11 cellular contexts compared by ENCODE assay signal in genomic region chr9:4936277-4936676, GRCh38. TPM values are rescaled to one million over a fixed set of nuclear protein-coding genes. Genes with fewer than 3 reads are reported as not detected.
DNase-seq lines count a peak whose midpoint lies in the region; ATAC-seq and TF ChIP-seq lines count a peak whose summit lies in the region.
"Had no signal": no experiment of that assay in that cellular context is flagged by ENCODE, and none has a peak within 500 bp of the region (broad histone marks: within the 10 kb centered on the region; RNA-seq: fewer than 3 reads in every experiment).

No MANE protein-coding gene starts in this region.

- ATAC-seq in activated CD8-positive, alpha-beta T cell treated with anti-CD3 and anti-CD28 coated beads, Interleukin-2, amount 10 ng/mL, durations not matched to agents 7 days and 5 days: peak; percentile 24
- ATAC-seq in natural killer cell: peak in 2 of 3 donors; percentile 30 to 55
- ATAC-seq in SK-N-SH treated with all-trans-retinoic acid at 6 μM for 48 hours: no peak

- no peaks in the 10 kb centered on the region for H3K27me3 Mint-ChIP-seq in activated CD8-positive, alpha-beta T cell treated with anti-CD3 and anti-CD28 coated beads, Interleukin-2, amount 10 ng/mL, durations not matched to agents 7 days and 5 days (ENCODE audit: low read depth)
- H3K27me3 Mint-ChIP-seq in natural killer cell (ENCODE audit: low read depth in 2 of 2): no peaks in the 10 kb centered on the region

- no peaks in the 10 kb centered on the region for H3K9me3 Mint-ChIP-seq in activated CD8-positive, alpha-beta T cell treated with anti-CD3 and anti-CD28 coated beads, Interleukin-2, amount 10 ng/mL, durations not matched to agents 7 days and 5 days (ENCODE audit: insufficient read depth)
- no peaks in the 10 kb centered on the region for H3K9me3 Mint-ChIP-seq in natural killer cell
- H3K9me3 Mint-ChIP-seq: endodermal cell had no signal

- H3K4me3 Mint-ChIP-seq in activated CD8-positive, alpha-beta T cell treated with anti-CD3 and anti-CD28 coated beads, Interleukin-2, amount 10 ng/mL, durations not matched to agents 7 days and 5 days: peak overlapping the region; percentile 59
- H3K4me3 Mint-ChIP-seq in natural killer cell: peak overlapping the region; percentile 71
- H3K4me3 Mint-ChIP-seq: endodermal cell had no signal

- peaks cover 67% of the 10 kb centered on the region for H3K4me1 Mint-ChIP-seq in activated CD8-positive, alpha-beta T cell treated with anti-CD3 and anti-CD28 coated beads, Interleukin-2, amount 10 ng/mL, durations not matched to agents 7 days and 5 days (ENCODE audit: low read depth)
- peaks cover 43% of the 10 kb centered on the region in 2 donors for H3K4me1 Mint-ChIP-seq in natural killer cell

- CTCF ChIA-PET in activated CD8-positive, alpha-beta T cell treated with anti-CD3 and anti-CD28 coated beads, Interleukin-2, amount 10 ng/mL, durations not matched to agents 7 days and 5 days (lab: Charles Lee): interaction anchor here (0.8 to 2.9 kb wide), 5 partner anchors 9 to 177 kb away, joined by 3 to 19 read pairs (median 5); no protein-coding TSS in a partner anchor

- TF ChIP-seq CTCF in GM13977 (IDR thresholded peaks at IDR 0.05; ENCODE audit: extremely low read depth, insufficient read depth, missing control alignments) (no peak), natural killer cell (IDR thresholded peaks at IDR 0.05) (no peak)

- peaks cover 6% of the 10 kb centered on the region for H3K36me3 Mint-ChIP-seq in activated CD8-positive, alpha-beta T cell treated with anti-CD3 and anti-CD28 coated beads, Interleukin-2, amount 10 ng/mL, durations not matched to agents 7 days and 5 days (ENCODE audit: low read depth)
- no peaks in the 10 kb centered on the region for H3K36me3 Mint-ChIP-seq in natural killer cell

- DNase-seq in CD1c-positive myeloid dendritic cell (ENCODE audit: extremely low spot score) (peak; percentile 30), GM13977 (ENCODE audit: low spot score) (peak; percentile 30), natural killer cell (no peak), AG08395 (ENCODE audit: low spot score) (no peak), NK-92 (lab: John Stamatoyannopoulos, UW; ENCODE audit: unreplicated experiment) (no peak)
- peak; percentile 35 for DNase-seq in activated CD8-positive, alpha-beta T cell treated with anti-CD3 and anti-CD28 coated beads, Interleukin-2, amount 10 ng/mL, durations not matched to agents 7 days and 5 days
- DNase-seq: activated CD4-positive, alpha-beta T cell treated with anti-CD3 and anti-CD28 coated beads, Interleukin-2, amount 50 U/mL, for 4 hours; endodermal cell; mesendoderm; NCI-H526 had no signal

- peak overlapping the region; percentile 88 for H3K27ac Mint-ChIP-seq in activated CD8-positive, alpha-beta T cell treated with anti-CD3 and anti-CD28 coated beads, Interleukin-2, amount 10 ng/mL, durations not matched to agents 7 days and 5 days
- peak overlapping the region; percentile 71 to 76 for H3K27ac Mint-ChIP-seq in natural killer cell
- H3K27ac Mint-ChIP-seq: endodermal cell had no signal

- POLR2A ChIA-PET in activated CD8-positive, alpha-beta T cell treated with anti-CD3 and anti-CD28 coated beads, Interleukin-2, amount 10 ng/mL, durations not matched to agents 7 days and 5 days (lab: Charles Lee): interaction anchor here (0.6 to 6.6 kb wide), 4 partner anchors 12 to 49 kb away, joined by 3 to 58 read pairs (median 8); partner anchors contain the start of gene JAK2

- intact Hi-C loops in natural killer cell (cut with micrococcal nuclease): no loop called here

- in situ Hi-C loops in GM13977 (cut with MboI; ENCODE audit: low pct_unique_long_range_greater_than_20kb, low sequenced_read_pairs, unreplicated experiment): loop anchor here (10.0 kb wide), 1 partner anchor 49 kb away; the partner anchor contains the start of gene JAK2

TF ChIP-seq in SK-N-SH treated with all-trans-retinoic acid at 6 μM for 48 hours, 23 proteins besides CTCF, POLR2A, EP300 and RAD21:
- no peak for TF ChIP-seq SNAI2 (CRISPR knock-in tag; IDR thresholded peaks at IDR 0.05)
- no peak for TF ChIP-seq PATZ1 (CRISPR knock-in tag; IDR thresholded peaks at IDR 0.05; ENCODE audit: borderline replicate concordance)
- no peak for TF ChIP-seq ZFP3 (CRISPR knock-in tag; IDR thresholded peaks at IDR 0.05)
- TF ChIP-seq TOX (CRISPR knock-in tag; IDR thresholded peaks at IDR 0.05; ENCODE audit: borderline replicate concordance): no peak
- no peak for TF ChIP-seq PPARA (CRISPR knock-in tag; IDR thresholded peaks at IDR 0.05; ENCODE audit: borderline replicate concordance)
- no peak for TF ChIP-seq OSR1 (CRISPR knock-in tag; IDR thresholded peaks at IDR 0.05)
- TF ChIP-seq ZNF8 (CRISPR knock-in tag; IDR thresholded peaks at IDR 0.05): no peak
- TF ChIP-seq, protein P1, sequence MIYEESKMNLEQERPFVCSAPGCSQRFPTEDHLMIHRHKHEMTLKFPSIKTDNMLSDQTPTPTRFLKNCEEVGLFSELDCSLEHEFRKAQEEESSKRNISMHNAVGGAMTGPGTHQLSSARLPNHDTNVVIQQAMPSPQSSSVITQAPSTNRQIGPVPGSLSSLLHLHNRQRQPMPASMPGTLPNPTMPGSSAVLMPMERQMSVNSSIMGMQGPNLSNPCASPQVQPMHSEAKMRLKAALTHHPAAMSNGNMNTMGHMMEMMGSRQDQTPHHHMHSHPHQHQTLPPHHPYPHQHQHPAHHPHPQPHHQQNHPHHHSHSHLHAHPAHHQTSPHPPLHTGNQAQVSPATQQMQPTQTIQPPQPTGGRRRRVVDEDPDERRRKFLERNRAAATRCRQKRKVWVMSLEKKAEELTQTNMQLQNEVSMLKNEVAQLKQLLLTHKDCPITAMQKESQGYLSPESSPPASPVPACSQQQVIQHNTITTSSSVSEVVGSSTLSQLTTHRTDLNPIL (CRISPR knock-in tag; IDR thresholded peaks at IDR 0.05; ENCODE audit: low read depth): no peak
- TF ChIP-seq, protein P2, sequence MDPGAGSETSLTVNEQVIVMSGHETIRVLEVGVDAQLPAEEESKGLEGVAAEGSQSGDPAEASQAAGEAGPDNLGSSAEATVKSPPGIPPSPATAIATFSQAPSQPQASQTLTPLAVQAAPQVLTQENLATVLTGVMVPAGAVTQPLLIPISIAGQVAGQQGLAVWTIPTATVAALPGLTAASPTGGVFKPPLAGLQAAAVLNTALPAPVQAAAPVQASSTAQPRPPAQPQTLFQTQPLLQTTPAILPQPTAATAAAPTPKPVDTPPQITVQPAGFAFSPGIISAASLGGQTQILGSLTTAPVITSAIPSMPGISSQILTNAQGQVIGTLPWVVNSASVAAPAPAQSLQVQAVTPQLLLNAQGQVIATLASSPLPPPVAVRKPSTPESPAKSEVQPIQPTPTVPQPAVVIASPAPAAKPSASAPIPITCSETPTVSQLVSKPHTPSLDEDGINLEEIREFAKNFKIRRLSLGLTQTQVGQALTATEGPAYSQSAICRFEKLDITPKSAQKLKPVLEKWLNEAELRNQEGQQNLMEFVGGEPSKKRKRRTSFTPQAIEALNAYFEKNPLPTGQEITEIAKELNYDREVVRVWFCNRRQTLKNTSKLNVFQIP (CRISPR knock-in tag; IDR thresholded peaks at IDR 0.05; ENCODE audit: borderline replicate concordance, low read depth): no peak
- no peak for TF ChIP-seq ARNTL (CRISPR knock-in tag; IDR thresholded peaks at IDR 0.05; ENCODE audit: borderline replicate concordance, low read depth)
- no peak for TF ChIP-seq CSDC2 (CRISPR knock-in tag; IDR thresholded peaks at IDR 0.05)

RNA-seq across cellular contexts. Expression of gene JAK2, which starts 48.8 kb away (rescaled TPM):
- total RNA-seq in activated CD8-positive, alpha-beta T cell treated with anti-CD3 and anti-CD28 coated beads, Interleukin-2, amount 10 ng/mL, durations not matched to agents 7 days and 5 days: 10 to 100 TPM; 25.7 to 27.2 TPM
- 10 to 100 TPM; 20.8 to 43.9 (median 30.0) TPM for total RNA-seq in natural killer cell

Comparison
In these comparisons a context has a peak if more than half of its experiments do, and no peak if none do; other contexts are left out.
1. DNase-seq: peak in CD1c-positive myeloid dendritic cell (single experiment), GM13977 (single experiment) and activated CD8-positive, alpha-beta T cell treated with anti-CD3 and anti-CD28 coated beads, Interleukin-2, amount 10 ng/mL, durations not matched to agents 7 days and 5 days (single experiment); none in natural killer cell (single experiment), AG08395 (single experiment) and NK-92 (single experiment).